25 cellular contexts compared by ENCODE assay signal in genomic region chr5:57319633-57320032, GRCh38.
"Had no signal": no experiment of that assay in that cellular context is flagged by ENCODE, and none has a peak within 500 bp of the region (broad histone marks: within the 10 kb centered on the region; RNA-seq: fewer than 3 reads in every experiment).

No MANE protein-coding gene starts in this region.

- H3K9me3 ChIP-seq: colonic mucosa, esophagus muscularis mucosa, esophagus squamous epithelium, gastrocnemius medialis, gastroesophageal sphincter, heart left ventricle, heart right ventricle had no signal

- H3K27me3 ChIP-seq: colonic mucosa, dorsolateral prefrontal cortex, esophagus muscularis mucosa, esophagus squamous epithelium, foreskin keratinocyte, gastrocnemius medialis, gastroesophageal sphincter had no signal

- ATAC-seq: effector memory CD8-positive, alpha-beta T cell; esophagus mucosa; foreskin keratinocyte; gastrocnemius medialis; gastroesophageal sphincter; heart left ventricle; heart right ventricle had no signal

- H3K9me3 Mint-ChIP-seq: dendritic cell treated with granulocyte-macrophage colony-stimulating factor and Interleukin-4, amounts not matched to agents 40 ng/mL and 50 ng/mL, for 4 days; effector memory CD8-positive, alpha-beta T cell had no signal

- H3K4me3 Mint-ChIP-seq: dendritic cell treated with granulocyte-macrophage colony-stimulating factor and Interleukin-4, amounts not matched to agents 40 ng/mL and 50 ng/mL, for 4 days; effector memory CD8-positive, alpha-beta T cell; endodermal cell had no signal

- H3K27ac ChIP-seq: colonic mucosa, coronary artery, epithelial cell of prostate, esophagus muscularis mucosa, esophagus squamous epithelium, foreskin keratinocyte, gastrocnemius medialis, gastroesophageal sphincter, heart left ventricle, heart right ventricle had no signal

- H3K4me3 ChIP-seq: colonic mucosa, coronary artery, dorsolateral prefrontal cortex, esophagus muscularis mucosa, esophagus squamous epithelium, gastrocnemius medialis, gastroesophageal sphincter, heart left ventricle, heart right ventricle had no signal

- H3K36me3 ChIP-seq: colonic mucosa, esophagus muscularis mucosa, esophagus squamous epithelium, gastrocnemius medialis, gastroesophageal sphincter, heart left ventricle, heart right ventricle had no signal

- H3K27me3 Mint-ChIP-seq: dendritic cell treated with granulocyte-macrophage colony-stimulating factor and Interleukin-4, amounts not matched to agents 40 ng/mL and 50 ng/mL, for 4 days had no signal

- DNase-seq: colonic mucosa; cortex of kidney; dermis blood vessel endothelial cell; effector CD4-positive, alpha-beta T cell; effector CD8-positive, alpha-beta T cell; effector memory CD4-positive, alpha-beta T cell; effector memory CD8-positive, alpha-beta T cell; endodermal cell; erythroblast; esophagus squamous epithelium; foreskin fibroblast; foreskin keratinocyte; foreskin melanocyte; gastrocnemius medialis; glutamatergic neuron; head of caudate nucleus; heart left ventricle; heart right ventricle had no signal

- H3K27ac Mint-ChIP-seq: dendritic cell treated with granulocyte-macrophage colony-stimulating factor and Interleukin-4, amounts not matched to agents 40 ng/mL and 50 ng/mL, for 4 days; effector memory CD8-positive, alpha-beta T cell; endodermal cell had no signal

- H3K4me1 ChIP-seq: colonic mucosa, foreskin keratinocyte, gastrocnemius medialis had no signal

- H3K4me1 Mint-ChIP-seq: endodermal cell had no signal
